In the genomic region with DNA sequence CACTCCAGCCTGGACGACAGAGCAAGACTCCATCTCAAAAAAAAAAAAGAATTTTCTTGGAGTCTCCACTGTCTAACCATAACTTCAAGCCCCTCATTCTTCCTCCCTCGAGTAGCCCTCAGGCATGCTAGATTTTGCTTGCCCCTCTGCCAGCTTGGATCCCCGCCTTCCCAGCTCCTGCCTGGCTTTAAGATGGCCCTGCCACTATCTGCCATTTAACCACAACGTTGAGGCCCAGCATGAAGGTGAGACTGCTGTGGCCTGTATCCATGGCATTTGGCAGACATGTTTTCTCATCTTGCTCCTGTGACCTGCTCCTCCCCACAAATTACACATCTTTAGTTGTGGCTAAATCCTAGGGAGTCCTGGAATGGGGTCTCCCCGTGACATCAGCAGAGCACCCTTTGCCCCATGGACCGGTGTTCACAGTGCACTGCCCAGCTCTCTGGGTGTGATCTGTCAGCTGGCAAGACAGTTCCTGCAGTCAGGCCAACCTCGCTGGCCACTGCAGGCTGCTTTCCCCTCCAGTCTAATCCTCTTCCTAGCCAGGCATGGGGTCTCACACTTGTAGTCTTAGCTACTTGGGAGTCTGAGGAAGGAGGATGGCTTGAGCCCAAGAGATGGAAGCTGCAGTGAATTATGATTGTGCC, we compare ENCODE assay signal across 14 cellular contexts. TPM values are rescaled to one million over a fixed set of nuclear protein-coding genes. Genes with fewer than 3 reads are reported as not detected.
DNase-seq lines count a peak whose midpoint lies in the region; ATAC-seq, FAIRE-seq and TF ChIP-seq lines count a peak whose summit lies in the region.
"Had no signal": no experiment of that assay in that cellular context is flagged by ENCODE, and none has a peak within 500 bp of the region (broad histone marks: within the 10 kb centered on the region; RNA-seq: fewer than 3 reads in every experiment).

No MANE protein-coding gene starts in this region.

- H3K27ac ChIP-seq in transverse colon, result peak overlapping the region; percentile 33 to 96 (median 49)

- intact Hi-C loops in transverse colon (cut with DNase I; ENCODE audit: low total_unique reads), result loop anchor here (5.0 kb wide), 2 partner anchors 118 to 278 kb away; no protein-coding TSS in a partner anchor
- intact Hi-C loops in activated T-helper 2 cell treated with anti-CD3 and anti-CD28 coated beads, Interferon-gamma antibody, Interleukin-2, Interleukin-4, amounts not matched to agents 10 μg/mL and 5 μg/mL and 100 μg/mL, durations not matched to agents 14 hours and 24 hours and 36 hours (cut with micrococcal nuclease), result loop anchor here (1.0 to 10.0 kb wide), 6 partner anchors 38 to 430 kb away; a partner anchor contains a TSS

- H3K9me3 Mint-ChIP-seq in T-helper 2 cell treated with Interferon-gamma antibody and Interleukin-4, amounts not matched to agents 5 μg/mL and 100 μg/mL, for 36 hours, result no peaks in the 10 kb centered on the region
- no peaks in the 10 kb centered on the region for H3K9me3 Mint-ChIP-seq in memory B cell
- no peaks in the 10 kb centered on the region for H3K9me3 Mint-ChIP-seq in activated T-helper 2 cell treated with anti-CD3 and anti-CD28 coated beads, Interferon-gamma antibody, Interleukin-2, Interleukin-4, amounts not matched to agents 10 μg/mL and 5 μg/mL and 100 μg/mL, durations not matched to agents 14 hours and 24 hours and 36 hours
- H3K9me3 Mint-ChIP-seq: naive thymus-derived CD4-positive, alpha-beta T cell had no signal

- WGBS in transverse colon (ENCODE audit: low coverage in 1 of 2), 2 donors, result 61 to 80% methylated on average over 1 to 7 of the region's 7 CpGs

- H3K9me3 ChIP-seq in transverse colon, result no peaks in the 10 kb centered on the region

- peaks cover 22% of the 10 kb centered on the region for H3K36me3 Mint-ChIP-seq in T-helper 2 cell treated with Interferon-gamma antibody and Interleukin-4, amounts not matched to agents 5 μg/mL and 100 μg/mL, for 36 hours (ENCODE audit: low read depth)
- peaks cover 15% of the 10 kb centered on the region for H3K36me3 Mint-ChIP-seq in memory B cell
- peaks cover 29% of the 10 kb centered on the region for H3K36me3 Mint-ChIP-seq in activated T-helper 2 cell treated with anti-CD3 and anti-CD28 coated beads, Interferon-gamma antibody, Interleukin-2, Interleukin-4, amounts not matched to agents 10 μg/mL and 5 μg/mL and 100 μg/mL, durations not matched to agents 14 hours and 24 hours and 36 hours (ENCODE audit: low read depth)

- peaks cover 24 to 54% (median 33%) of the 10 kb centered on the region in 4 donors for H3K4me1 ChIP-seq in transverse colon

- no peaks in the 10 kb centered on the region for H3K27me3 Mint-ChIP-seq in T-helper 2 cell treated with Interferon-gamma antibody and Interleukin-4, amounts not matched to agents 5 μg/mL and 100 μg/mL, for 36 hours (ENCODE audit: low read depth)
- no peaks in the 10 kb centered on the region for H3K27me3 Mint-ChIP-seq in memory B cell
- H3K27me3 Mint-ChIP-seq in activated T-helper 2 cell treated with anti-CD3 and anti-CD28 coated beads, Interferon-gamma antibody, Interleukin-2, Interleukin-4, amounts not matched to agents 10 μg/mL and 5 μg/mL and 100 μg/mL, durations not matched to agents 14 hours and 24 hours and 36 hours (ENCODE audit: low read depth), result no peaks in the 10 kb centered on the region
- H3K27me3 Mint-ChIP-seq: naive thymus-derived CD4-positive, alpha-beta T cell; progenitor cell of endocrine pancreas had no signal

- H3K27me3 ChIP-seq in bronchial epithelial cell (ENCODE audit: control insufficient read depth, insufficient read depth, low read length) (no peaks in the 10 kb centered on the region), transverse colon (no peaks in the 10 kb centered on the region)

- peak; percentile 13 for FAIRE-seq in bronchial epithelial cell (lab: Jason Lieb, UNC)
- FAIRE-seq: colon had no signal

- no peak for DNase-seq in T-helper 2 cell treated with Interferon-gamma antibody and Interleukin-4, amounts not matched to agents 5 μg/mL and 100 μg/mL, for 36 hours (ENCODE audit: low spot score)
- DNase-seq in T-helper 2 cell (no peak), bronchial epithelial cell (ENCODE audit: low read depth) (no peak), memory B cell (ENCODE audit: low spot score in 2 of 2) (no peak), transverse colon (no peak), cortex of kidney (lab: John Stamatoyannopoulos, UW) (no peak)
- no peak for DNase-seq in activated T-helper 2 cell treated with anti-CD3 and anti-CD28 coated beads, Interferon-gamma antibody, Interleukin-2, Interleukin-4, amounts not matched to agents 10 μg/mL and 5 μg/mL and 100 μg/mL, durations not matched to agents 14 hours and 24 hours and 36 hours (ENCODE audit: low spot score)
- DNase-seq: 8988T had no signal

- no peak overlapping the region for H3K4me3 Mint-ChIP-seq in T-helper 2 cell treated with Interferon-gamma antibody and Interleukin-4, amounts not matched to agents 5 μg/mL and 100 μg/mL, for 36 hours
- no peak overlapping the region for H3K4me3 Mint-ChIP-seq in memory B cell
- no peak overlapping the region for H3K4me3 Mint-ChIP-seq in activated T-helper 2 cell treated with anti-CD3 and anti-CD28 coated beads, Interferon-gamma antibody, Interleukin-2, Interleukin-4, amounts not matched to agents 10 μg/mL and 5 μg/mL and 100 μg/mL, durations not matched to agents 14 hours and 24 hours and 36 hours (ENCODE audit: low read depth)

- H3K4me3 ChIP-seq in bronchial epithelial cell (ENCODE audit: low read depth, low read length) (no peak overlapping the region), transverse colon (no peak overlapping the region)
- H3K4me3 ChIP-seq: skin epidermis had no signal

- H3K4me1 Mint-ChIP-seq in T-helper 2 cell treated with Interferon-gamma antibody and Interleukin-4, amounts not matched to agents 5 μg/mL and 100 μg/mL, for 36 hours (ENCODE audit: low read depth), result peaks cover 12% of the 10 kb centered on the region
- H3K4me1 Mint-ChIP-seq in memory B cell, result peaks cover 42% of the 10 kb centered on the region
- peaks cover 11% of the 10 kb centered on the region for H3K4me1 Mint-ChIP-seq in activated T-helper 2 cell treated with anti-CD3 and anti-CD28 coated beads, Interferon-gamma antibody, Interleukin-2, Interleukin-4, amounts not matched to agents 10 μg/mL and 5 μg/mL and 100 μg/mL, durations not matched to agents 14 hours and 24 hours and 36 hours (ENCODE audit: low read depth)

- ATAC-seq in memory B cell (ENCODE audit: low read depth) (no peak), GM21825 (IDR thresholded peaks at IDR 0.05; ENCODE audit: unreplicated experiment) (no peak)

- TF ChIP-seq CTCF in bronchial epithelial cell (IDR thresholded peaks at IDR 0.05; ENCODE audit: insufficient read depth, low read length, severe bottlenecking), result no peak
- no peak for TF ChIP-seq CTCF in transverse colon (IDR thresholded peaks at IDR 0.05)

- no peak for TF ChIP-seq POLR2A in transverse colon (IDR thresholded peaks at IDR 0.05)

- in situ Hi-C loops in transverse colon (cut with MboI; ENCODE audit: low pct_ligation_motif_present in 1 of 4, low pct_unique_long_range_greater_than_20kb in 1 of 4, low sequenced_read_pairs in 3 of 4), result loop anchor here (10.0 to 25.0 kb wide), 3 partner anchors 108 to 280 kb away; no protein-coding TSS in a partner anchor

- TF ChIP-seq EP300 in transverse colon (IDR thresholded peaks at IDR 0.05; ENCODE audit: low read depth), result no peak

- peak overlapping the region; percentile 71 for H3K27ac Mint-ChIP-seq in T-helper 2 cell treated with Interferon-gamma antibody and Interleukin-4, amounts not matched to agents 5 μg/mL and 100 μg/mL, for 36 hours
- peak overlapping the region; percentile 85 for H3K27ac Mint-ChIP-seq in memory B cell
- H3K27ac Mint-ChIP-seq in activated T-helper 2 cell treated with anti-CD3 and anti-CD28 coated beads, Interferon-gamma antibody, Interleukin-2, Interleukin-4, amounts not matched to agents 10 μg/mL and 5 μg/mL and 100 μg/mL, durations not matched to agents 14 hours and 24 hours and 36 hours, result no peak overlapping the region

- H3K36me3 ChIP-seq in bronchial epithelial cell (ENCODE audit: control insufficient read depth, insufficient read depth, low read length) (peaks cover 21% of the 10 kb centered on the region), transverse colon (peaks cover 0 to 11% (median 5%) of the 10 kb centered on the region in 4 donors)

RNA-seq across cellular contexts. Expression of a gene that starts 10.4 kb away (rescaled TPM):
- total RNA-seq in bronchial epithelial cell (26.3 and 30.6 TPM in 2 replicates), transverse colon (10 to 100 TPM; 18.3 to 58.7 (median 21.0) TPM)
- 12.6 and 13.1 TPM in 2 replicates for total RNA-seq in activated T-helper 2 cell treated with anti-CD3 and anti-CD28 coated beads, Interferon-gamma antibody, Interleukin-2, Interleukin-4, amounts not matched to agents 10 μg/mL and 5 μg/mL and 100 μg/mL, durations not matched to agents 14 hours and 24 hours and 36 hours

RNA-seq across cellular contexts. Expression of a gene that starts 24.5 kb away (rescaled TPM):
- total RNA-seq in bronchial epithelial cell, result 0.13 TPM in 1 of 2 replicates, not detected in the other
- total RNA-seq in transverse colon, result 10 to 100 TPM in 2 of 4 donors, 1 to 10 TPM in 2; 1.5 to 14.2 (median 10.2) TPM
- total RNA-seq in activated T-helper 2 cell treated with anti-CD3 and anti-CD28 coated beads, Interferon-gamma antibody, Interleukin-2, Interleukin-4, amounts not matched to agents 10 μg/mL and 5 μg/mL and 100 μg/mL, durations not matched to agents 14 hours and 24 hours and 36 hours, result 0.14 and 0.37 TPM in 2 replicates
- total RNA-seq: naive thymus-derived CD4-positive, alpha-beta T cell had no signal

RNA-seq across cellular contexts. Expression of a gene that starts 30.6 kb away (rescaled TPM):
- 7.1 and 38.7 TPM in 2 replicates for total RNA-seq in bronchial epithelial cell
- 1 to 10 TPM; 2.7 to 6.7 (median 4.0) TPM for total RNA-seq in transverse colon
- total RNA-seq in activated T-helper 2 cell treated with anti-CD3 and anti-CD28 coated beads, Interferon-gamma antibody, Interleukin-2, Interleukin-4, amounts not matched to agents 10 μg/mL and 5 μg/mL and 100 μg/mL, durations not matched to agents 14 hours and 24 hours and 36 hours, result 0.80 and 0.82 TPM in 2 replicates
- total RNA-seq: lung microvascular endothelial cell had no signal

RNA-seq across cellular contexts. Expression of a gene that starts 48.6 kb away (rescaled TPM):
- total RNA-seq in bronchial epithelial cell, result 24.7 and 59.8 TPM in 2 replicates
- 1 to 10 TPM in 3 of 4 donors, under 1 TPM in 1; 0.60 to 6.7 (median 2.5) TPM for total RNA-seq in transverse colon
- total RNA-seq in activated T-helper 2 cell treated with anti-CD3 and anti-CD28 coated beads, Interferon-gamma antibody, Interleukin-2, Interleukin-4, amounts not matched to agents 10 μg/mL and 5 μg/mL and 100 μg/mL, durations not matched to agents 14 hours and 24 hours and 36 hours, result 3.6 and 4.5 TPM in 2 replicates
